ENCODE assay signal across 2 cellular contexts in the genomic region with DNA sequence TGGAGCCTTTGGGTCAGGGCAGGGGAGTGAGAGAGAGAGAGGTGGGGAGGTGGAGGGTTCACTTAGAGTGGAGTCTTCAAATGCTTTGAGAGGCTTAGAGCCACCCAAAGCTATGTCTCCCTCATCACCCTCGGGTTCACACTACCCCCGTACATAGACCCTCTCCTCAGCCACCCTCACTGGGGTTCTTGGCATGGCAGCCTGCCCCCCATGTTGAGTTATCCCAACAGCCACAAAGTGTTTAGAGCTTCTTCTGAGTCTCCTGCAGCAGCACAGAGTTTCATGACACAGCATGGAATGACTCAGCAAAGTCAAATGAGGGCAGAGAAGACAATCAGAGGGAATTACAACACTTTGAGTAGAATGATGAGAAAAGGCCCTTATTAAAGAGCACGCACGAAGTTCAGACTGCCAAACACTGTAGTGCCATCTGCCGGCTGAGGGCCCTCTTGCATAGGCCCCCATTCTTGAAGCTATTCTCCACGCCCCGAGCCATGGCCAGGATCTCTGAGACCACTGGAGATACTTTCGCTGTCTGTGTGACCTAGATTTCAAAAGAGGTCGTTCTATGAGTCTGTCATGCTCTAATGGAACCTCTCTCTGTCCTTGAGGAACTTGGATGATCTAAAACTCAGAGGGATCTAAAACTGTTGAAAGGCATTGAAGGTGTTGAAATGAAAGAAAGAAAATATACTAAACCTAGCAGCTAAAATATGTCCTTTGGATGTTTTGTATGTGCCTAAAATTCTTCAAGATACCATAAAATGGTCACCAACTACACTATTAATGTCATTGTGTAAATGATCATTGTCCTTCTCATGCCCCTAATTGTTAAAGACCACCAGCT.
TF ChIP-seq lines count a peak whose summit lies in the region.

No MANE protein-coding gene starts in this region.

TF ChIP-seq in HEK293T, 16 proteins besides CTCF, POLR2A, EP300 and RAD21 (continued from another document):
- TF ChIP-seq PKNOX1 (IDR thresholded peaks at IDR 0.05): no peak
- TF ChIP-seq HDGF (IDR thresholded peaks at IDR 0.05; ENCODE audit: borderline replicate concordance): no peak

TF ChIP-seq in K562, 482 proteins besides CTCF, POLR2A, EP300 and RAD21 (continued from another document and continues in another):
- TF ChIP-seq ARID3A (IDR thresholded peaks at IDR 0.05; ENCODE audit: borderline replicate concordance, low read depth, low read length): peak; percentile 60; the same call in 1 of the 2 replicates
- 0 out of 2 replicates have a peak, but pooled peaks have one; percentile 37 for TF ChIP-seq ARID2 (IDR thresholded peaks at IDR 0.05)
- no peak for TF ChIP-seq ZNF174 (CRISPR knock-in tag; IDR thresholded peaks at IDR 0.05)
- peak in 1 of 2 experiments; percentile 27; a peak in 1 of 4 replicates for TF ChIP-seq MNT (conservative IDR thresholded peaks at IDR 0.05)
- TF ChIP-seq RCOR1 (IDR thresholded peaks at IDR 0.05; ENCODE audit: borderline replicate concordance in 1 of 2, low read depth in 2 of 2, low read length in 2 of 2): peak in 1 of 2 experiments; percentile 54; a peak in 1 of 4 replicates
- TF ChIP-seq THRB (CRISPR knock-in tag; conservative IDR thresholded peaks at IDR 0.05): 0 out of 2 replicates have a peak, but pooled peaks have one; percentile 18
- peak; percentile 96 for TF ChIP-seq BACH1 (tag; IDR thresholded peaks at IDR 0.05)
- no peak for TF ChIP-seq SRF (CRISPR knock-in tag; IDR thresholded peaks at IDR 0.05)
- TF ChIP-seq CEBPG (CRISPR knock-in tag; IDR thresholded peaks at IDR 0.05): no peak
- TF ChIP-seq CEBPG (tag; conservative IDR thresholded peaks at IDR 0.05 in 1 of 2, IDR thresholded peaks at IDR 0.05 in 1 of 2): 0 out of 4 replicates have a peak, but pooled peaks of 1 of the 2 experiments have one; percentile 43
- TF ChIP-seq, protein P1, sequence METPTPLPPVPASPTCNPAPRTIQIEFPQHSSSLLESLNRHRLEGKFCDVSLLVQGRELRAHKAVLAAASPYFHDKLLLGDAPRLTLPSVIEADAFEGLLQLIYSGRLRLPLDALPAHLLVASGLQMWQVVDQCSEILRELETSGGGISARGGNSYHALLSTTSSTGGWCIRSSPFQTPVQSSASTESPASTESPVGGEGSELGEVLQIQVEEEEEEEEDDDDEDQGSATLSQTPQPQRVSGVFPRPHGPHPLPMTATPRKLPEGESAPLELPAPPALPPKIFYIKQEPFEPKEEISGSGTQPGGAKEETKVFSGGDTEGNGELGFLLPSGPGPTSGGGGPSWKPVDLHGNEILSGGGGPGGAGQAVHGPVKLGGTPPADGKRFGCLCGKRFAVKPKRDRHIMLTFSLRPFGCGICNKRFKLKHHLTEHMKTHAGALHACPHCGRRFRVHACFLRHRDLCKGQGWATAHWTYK (CRISPR knock-in tag; IDR thresholded peaks at IDR 0.05): peak; percentile 60; the same call in 1 of the 2 replicates
- TF ChIP-seq PHF21A (IDR thresholded peaks at IDR 0.05; ENCODE audit: borderline replicate concordance, low read depth): no peak
- peak; percentile 99 for TF ChIP-seq MAFG (tag; conservative IDR thresholded peaks at IDR 0.05)
- TF ChIP-seq, protein P2, sequence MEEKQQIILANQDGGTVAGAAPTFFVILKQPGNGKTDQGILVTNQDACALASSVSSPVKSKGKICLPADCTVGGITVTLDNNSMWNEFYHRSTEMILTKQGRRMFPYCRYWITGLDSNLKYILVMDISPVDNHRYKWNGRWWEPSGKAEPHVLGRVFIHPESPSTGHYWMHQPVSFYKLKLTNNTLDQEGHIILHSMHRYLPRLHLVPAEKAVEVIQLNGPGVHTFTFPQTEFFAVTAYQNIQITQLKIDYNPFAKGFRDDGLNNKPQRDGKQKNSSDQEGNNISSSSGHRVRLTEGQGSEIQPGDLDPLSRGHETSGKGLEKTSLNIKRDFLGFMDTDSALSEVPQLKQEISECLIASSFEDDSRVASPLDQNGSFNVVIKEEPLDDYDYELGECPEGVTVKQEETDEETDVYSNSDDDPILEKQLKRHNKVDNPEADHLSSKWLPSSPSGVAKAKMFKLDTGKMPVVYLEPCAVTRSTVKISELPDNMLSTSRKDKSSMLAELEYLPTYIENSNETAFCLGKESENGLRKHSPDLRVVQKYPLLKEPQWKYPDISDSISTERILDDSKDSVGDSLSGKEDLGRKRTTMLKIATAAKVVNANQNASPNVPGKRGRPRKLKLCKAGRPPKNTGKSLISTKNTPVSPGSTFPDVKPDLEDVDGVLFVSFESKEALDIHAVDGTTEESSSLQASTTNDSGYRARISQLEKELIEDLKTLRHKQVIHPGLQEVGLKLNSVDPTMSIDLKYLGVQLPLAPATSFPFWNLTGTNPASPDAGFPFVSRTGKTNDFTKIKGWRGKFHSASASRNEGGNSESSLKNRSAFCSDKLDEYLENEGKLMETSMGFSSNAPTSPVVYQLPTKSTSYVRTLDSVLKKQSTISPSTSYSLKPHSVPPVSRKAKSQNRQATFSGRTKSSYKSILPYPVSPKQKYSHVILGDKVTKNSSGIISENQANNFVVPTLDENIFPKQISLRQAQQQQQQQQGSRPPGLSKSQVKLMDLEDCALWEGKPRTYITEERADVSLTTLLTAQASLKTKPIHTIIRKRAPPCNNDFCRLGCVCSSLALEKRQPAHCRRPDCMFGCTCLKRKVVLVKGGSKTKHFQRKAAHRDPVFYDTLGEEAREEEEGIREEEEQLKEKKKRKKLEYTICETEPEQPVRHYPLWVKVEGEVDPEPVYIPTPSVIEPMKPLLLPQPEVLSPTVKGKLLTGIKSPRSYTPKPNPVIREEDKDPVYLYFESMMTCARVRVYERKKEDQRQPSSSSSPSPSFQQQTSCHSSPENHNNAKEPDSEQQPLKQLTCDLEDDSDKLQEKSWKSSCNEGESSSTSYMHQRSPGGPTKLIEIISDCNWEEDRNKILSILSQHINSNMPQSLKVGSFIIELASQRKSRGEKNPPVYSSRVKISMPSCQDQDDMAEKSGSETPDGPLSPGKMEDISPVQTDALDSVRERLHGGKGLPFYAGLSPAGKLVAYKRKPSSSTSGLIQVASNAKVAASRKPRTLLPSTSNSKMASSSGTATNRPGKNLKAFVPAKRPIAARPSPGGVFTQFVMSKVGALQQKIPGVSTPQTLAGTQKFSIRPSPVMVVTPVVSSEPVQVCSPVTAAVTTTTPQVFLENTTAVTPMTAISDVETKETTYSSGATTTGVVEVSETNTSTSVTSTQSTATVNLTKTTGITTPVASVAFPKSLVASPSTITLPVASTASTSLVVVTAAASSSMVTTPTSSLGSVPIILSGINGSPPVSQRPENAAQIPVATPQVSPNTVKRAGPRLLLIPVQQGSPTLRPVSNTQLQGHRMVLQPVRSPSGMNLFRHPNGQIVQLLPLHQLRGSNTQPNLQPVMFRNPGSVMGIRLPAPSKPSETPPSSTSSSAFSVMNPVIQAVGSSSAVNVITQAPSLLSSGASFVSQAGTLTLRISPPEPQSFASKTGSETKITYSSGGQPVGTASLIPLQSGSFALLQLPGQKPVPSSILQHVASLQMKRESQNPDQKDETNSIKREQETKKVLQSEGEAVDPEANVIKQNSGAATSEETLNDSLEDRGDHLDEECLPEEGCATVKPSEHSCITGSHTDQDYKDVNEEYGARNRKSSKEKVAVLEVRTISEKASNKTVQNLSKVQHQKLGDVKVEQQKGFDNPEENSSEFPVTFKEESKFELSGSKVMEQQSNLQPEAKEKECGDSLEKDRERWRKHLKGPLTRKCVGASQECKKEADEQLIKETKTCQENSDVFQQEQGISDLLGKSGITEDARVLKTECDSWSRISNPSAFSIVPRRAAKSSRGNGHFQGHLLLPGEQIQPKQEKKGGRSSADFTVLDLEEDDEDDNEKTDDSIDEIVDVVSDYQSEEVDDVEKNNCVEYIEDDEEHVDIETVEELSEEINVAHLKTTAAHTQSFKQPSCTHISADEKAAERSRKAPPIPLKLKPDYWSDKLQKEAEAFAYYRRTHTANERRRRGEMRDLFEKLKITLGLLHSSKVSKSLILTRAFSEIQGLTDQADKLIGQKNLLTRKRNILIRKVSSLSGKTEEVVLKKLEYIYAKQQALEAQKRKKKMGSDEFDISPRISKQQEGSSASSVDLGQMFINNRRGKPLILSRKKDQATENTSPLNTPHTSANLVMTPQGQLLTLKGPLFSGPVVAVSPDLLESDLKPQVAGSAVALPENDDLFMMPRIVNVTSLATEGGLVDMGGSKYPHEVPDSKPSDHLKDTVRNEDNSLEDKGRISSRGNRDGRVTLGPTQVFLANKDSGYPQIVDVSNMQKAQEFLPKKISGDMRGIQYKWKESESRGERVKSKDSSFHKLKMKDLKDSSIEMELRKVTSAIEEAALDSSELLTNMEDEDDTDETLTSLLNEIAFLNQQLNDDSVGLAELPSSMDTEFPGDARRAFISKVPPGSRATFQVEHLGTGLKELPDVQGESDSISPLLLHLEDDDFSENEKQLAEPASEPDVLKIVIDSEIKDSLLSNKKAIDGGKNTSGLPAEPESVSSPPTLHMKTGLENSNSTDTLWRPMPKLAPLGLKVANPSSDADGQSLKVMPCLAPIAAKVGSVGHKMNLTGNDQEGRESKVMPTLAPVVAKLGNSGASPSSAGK (IDR thresholded peaks at IDR 0.05): peak; percentile 17; the same call in 1 of the 2 replicates
- peak; percentile 66 for TF ChIP-seq FOSL1 (tag; conservative IDR thresholded peaks at IDR 0.05)
- peak; percentile 98 for TF ChIP-seq NFE2L1 (tag; IDR thresholded peaks at IDR 0.05; ENCODE audit: borderline replicate concordance, low read depth)
- 0 out of 2 replicates have a peak, but pooled peaks have one; percentile 28 for TF ChIP-seq LEF1 (IDR thresholded peaks at IDR 0.05)
- TF ChIP-seq PHF8 (IDR thresholded peaks at IDR 0.05; ENCODE audit: borderline replicate concordance, low read length): no peak
- TF ChIP-seq, protein P3, sequence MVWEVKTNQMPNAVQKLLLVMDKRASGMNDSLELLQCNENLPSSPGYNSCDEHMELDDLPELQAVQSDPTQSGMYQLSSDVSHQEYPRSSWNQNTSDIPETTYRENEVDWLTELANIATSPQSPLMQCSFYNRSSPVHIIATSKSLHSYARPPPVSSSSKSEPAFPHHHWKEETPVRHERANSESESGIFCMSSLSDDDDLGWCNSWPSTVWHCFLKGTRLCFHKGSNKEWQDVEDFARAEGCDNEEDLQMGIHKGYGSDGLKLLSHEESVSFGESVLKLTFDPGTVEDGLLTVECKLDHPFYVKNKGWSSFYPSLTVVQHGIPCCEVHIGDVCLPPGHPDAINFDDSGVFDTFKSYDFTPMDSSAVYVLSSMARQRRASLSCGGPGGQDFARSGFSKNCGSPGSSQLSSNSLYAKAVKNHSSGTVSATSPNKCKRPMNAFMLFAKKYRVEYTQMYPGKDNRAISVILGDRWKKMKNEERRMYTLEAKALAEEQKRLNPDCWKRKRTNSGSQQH (CRISPR knock-in tag; IDR thresholded peaks at IDR 0.05): no peak
- TF ChIP-seq ATF1 (CRISPR knock-in tag; IDR thresholded peaks at IDR 0.05): no peak
- TF ChIP-seq ATF1 (tag; IDR thresholded peaks at IDR 0.05): peak; percentile 48; the same call in 1 of the 2 replicates
- TF ChIP-seq MAZ (CRISPR knock-in tag; conservative IDR thresholded peaks at IDR 0.05 in 1 of 2, IDR thresholded peaks at IDR 0.05 in 1 of 2): peak in 1 of 2 experiments; percentile 42; a peak in 1 of 4 replicates
- TF ChIP-seq ATF3 (IDR thresholded peaks at IDR 0.05): peak; percentile 56; the same call in 1 of the 2 replicates
- TF ChIP-seq ATF3 (CRISPR knock-in tag; conservative IDR thresholded peaks at IDR 0.05): no peak
- 0 out of 2 replicates have a peak, but pooled peaks have one; percentile 59 for TF ChIP-seq CREB3 (tag; conservative IDR thresholded peaks at IDR 0.05; ENCODE audit: low read depth)
